24 cellular contexts compared by ENCODE assay signal in genomic region chr6:37584654-37585522, GRCh38.
"Had no signal": no experiment of that assay in that cellular context is flagged by ENCODE, and none has a peak within 500 bp of the region (broad histone marks: within the 10 kb centered on the region; RNA-seq: fewer than 3 reads in every experiment).

No MANE protein-coding gene starts in this region.

- ATAC-seq: activated CD8-positive, alpha-beta T cell treated with anti-CD3 and anti-CD28 coated beads for 36 hours; activated naive CD8-positive, alpha-beta T cell treated with anti-CD3 and anti-CD28 coated beads, Interleukin-2, amount 50 U/mL, for 24 hours; pancreas; right lobe of liver had no signal

- H3K36me3 ChIP-seq: left ventricle myocardium inferior, pancreas, right lobe of liver had no signal

- H3K4me1 ChIP-seq: pancreas, right lobe of liver, testis had no signal

- H3K4me1 Mint-ChIP-seq: activated naive CD8-positive, alpha-beta T cell treated with anti-CD3 and anti-CD28 coated beads, Interleukin-2, amount 50 U/mL, for 24 hours; central memory CD8-positive, alpha-beta T cell had no signal

- H3K9me3 Mint-ChIP-seq: activated CD8-positive, alpha-beta T cell treated with anti-CD3 and anti-CD28 coated beads for 36 hours; activated naive CD8-positive, alpha-beta T cell treated with anti-CD3 and anti-CD28 coated beads, Interleukin-2, amount 50 U/mL, for 24 hours; activated T-helper 2 cell treated with anti-CD3 and anti-CD28 coated beads, Interferon-gamma antibody, Interleukin-2, Interleukin-4, amounts not matched to agents 10 μg/mL and 5 μg/mL and 100 μg/mL, durations not matched to agents 14 hours and 24 hours and 36 hours; central memory CD8-positive, alpha-beta T cell; T-helper 2 cell treated with Interferon-gamma antibody and Interleukin-4, amounts not matched to agents 5 μg/mL and 100 μg/mL, for 36 hours; type B pancreatic cell had no signal

- H3K27me3 Mint-ChIP-seq: activated CD8-positive, alpha-beta T cell treated with anti-CD3 and anti-CD28 coated beads for 36 hours; activated naive CD8-positive, alpha-beta T cell treated with anti-CD3 and anti-CD28 coated beads, Interleukin-2, amount 50 U/mL, for 24 hours; central memory CD8-positive, alpha-beta T cell had no signal

- H3K27me3 ChIP-seq: pancreas, right lobe of liver, testis had no signal

- H3K9me3 ChIP-seq: left ventricle myocardium inferior, pancreas, right lobe of liver, testis had no signal

- H3K27ac Mint-ChIP-seq: activated CD8-positive, alpha-beta T cell treated with anti-CD3 and anti-CD28 coated beads for 36 hours; activated naive CD8-positive, alpha-beta T cell treated with anti-CD3 and anti-CD28 coated beads, Interleukin-2, amount 50 U/mL, for 24 hours; activated T-helper 2 cell treated with anti-CD3 and anti-CD28 coated beads, Interferon-gamma antibody, Interleukin-2, Interleukin-4, amounts not matched to agents 10 μg/mL and 5 μg/mL and 100 μg/mL, durations not matched to agents 14 hours and 24 hours and 36 hours; T-helper 2 cell treated with Interferon-gamma antibody and Interleukin-4, amounts not matched to agents 5 μg/mL and 100 μg/mL, for 36 hours; type B pancreatic cell had no signal

- H3K4me3 ChIP-seq: left ventricle myocardium inferior, pancreas, right lobe of liver, testis had no signal

- H3K27ac ChIP-seq: left ventricle myocardium inferior, pancreas, right lobe of liver, testis had no signal

- H3K4me3 Mint-ChIP-seq: activated CD8-positive, alpha-beta T cell treated with anti-CD3 and anti-CD28 coated beads for 36 hours; activated naive CD8-positive, alpha-beta T cell treated with anti-CD3 and anti-CD28 coated beads, Interleukin-2, amount 50 U/mL, for 24 hours; central memory CD8-positive, alpha-beta T cell; T-helper 2 cell treated with Interferon-gamma antibody and Interleukin-4, amounts not matched to agents 5 μg/mL and 100 μg/mL, for 36 hours; type B pancreatic cell had no signal

- H3K36me3 Mint-ChIP-seq: type B pancreatic cell had no signal

- DNase-seq: activated CD4-positive, alpha-beta T cell treated with anti-CD3 and anti-CD28 coated beads for 48 hours; activated CD4-positive, CD25-positive, alpha-beta regulatory T cell; activated CD8-positive, alpha-beta T cell treated with anti-CD3 and anti-CD28 coated beads for 36 hours; activated naive CD4-positive, alpha-beta T cell treated with Interleukin-2 at 50 U/mL for 16 hours; activated naive CD8-positive, alpha-beta T cell treated with anti-CD3 and anti-CD28 coated beads, Interleukin-2, amount 50 U/mL, for 24 hours; activated T-cell treated with anti-CD3 and anti-CD28 coated beads, Interleukin-2, amount 50 U/mL, for 1 hour; anterior cingulate cortex; cortex of kidney; erythroblast; foreskin melanocyte; left ventricle myocardium inferior; mammary epithelial cell; midbrain; small intestine; stimulated activated CD4-positive, alpha-beta T cell treated with anti-CD3 and anti-CD28 coated beads, Interleukin-15, amount 100 ng/mL, for 24 hours; stimulated activated CD4-positive, alpha-beta T cell treated with anti-CD3 and anti-CD28 coated beads, Interleukin-2, amount 100 ng/mL, for 48 hours; SW 1271; testis had no signal
